ENCODE assay signal across 38 cellular contexts in the genomic region with DNA sequence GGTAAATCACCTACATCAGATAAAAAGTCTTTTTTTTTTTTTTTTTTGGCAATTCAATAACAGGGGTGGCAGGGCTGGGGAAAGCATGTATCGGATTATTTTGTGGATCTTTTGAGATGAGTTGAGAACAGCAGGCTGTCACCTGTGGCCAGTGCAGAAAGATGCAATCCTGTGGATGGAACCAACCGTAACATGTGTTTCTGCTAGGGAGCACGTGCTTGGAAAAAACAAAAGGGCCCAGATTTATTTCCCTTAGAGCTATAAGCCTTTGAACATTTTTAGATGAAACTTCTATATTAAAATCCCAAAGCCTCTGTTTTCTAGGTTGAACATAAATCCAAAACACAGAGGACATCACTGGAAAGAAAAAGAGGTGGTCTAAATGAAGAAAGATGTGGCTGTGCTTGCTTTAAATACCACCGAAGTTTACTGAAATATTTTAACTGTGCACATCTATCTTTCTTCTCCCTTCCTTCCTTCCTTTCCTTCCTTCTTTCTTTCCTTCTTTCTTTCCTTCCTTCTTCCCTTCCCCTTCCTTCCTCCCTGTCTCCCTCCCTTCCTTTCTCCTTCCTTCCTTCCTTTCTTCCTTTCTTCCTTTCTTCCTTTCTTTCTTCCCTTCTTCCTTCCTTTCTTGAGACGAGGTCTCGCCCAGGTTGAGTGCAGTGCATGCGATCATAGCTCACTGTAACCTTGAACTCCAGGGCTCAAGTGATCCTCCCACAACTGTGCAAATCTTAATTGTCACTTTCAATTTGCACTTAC.
"Had no signal": no experiment of that assay in that cellular context is flagged by ENCODE, and none has a peak within 500 bp of the region (broad histone marks: within the 10 kb centered on the region; RNA-seq: fewer than 3 reads in every experiment).

No MANE protein-coding gene starts in this region.

- H3K4me1 ChIP-seq: adrenal gland, foreskin keratinocyte, gastrocnemius medialis had no signal

- H3K4me3 ChIP-seq: adrenal gland, coronary artery, dorsolateral prefrontal cortex, esophagus muscularis mucosa, gastrocnemius medialis, heart left ventricle had no signal

- H3K27ac Mint-ChIP-seq: activated B cell treated with CpG ODN at 0.5 μM for 24 hours; activated CD8-positive, alpha-beta T cell treated with anti-CD3 and anti-CD28 coated beads for 36 hours; activated naive CD4-positive, alpha-beta T cell treated with anti-CD3 and anti-CD28 coated beads for 36 hours; activated naive CD4-positive, alpha-beta T cell treated with anti-CD3 and anti-CD28 coated beads, Interleukin-2, amount 50 U/mL, for 24 hours; activated naive CD8-positive, alpha-beta T cell treated with anti-CD3 and anti-CD28 coated beads for 36 hours; activated naive CD8-positive, alpha-beta T cell treated with anti-CD3 and anti-CD28 coated beads, Interleukin-2, amount 50 U/mL, for 24 hours; activated T-helper 1 cell treated with anti-CD3 and anti-CD28 coated beads, Interleukin-12 subunit alpha, Interleukin-12 subunit beta, Interleukin-2, Interleukin-4 antibody, amounts not matched to agents 30 ng/mL and 10 ng/mL and 1 ng/mL, durations not matched to agents 14 hours and 24 hours and 36 hours; activated T-helper 2 cell treated with anti-CD3 and anti-CD28 coated beads, Interferon-gamma antibody, Interleukin-2, Interleukin-4, amounts not matched to agents 10 μg/mL and 5 μg/mL and 100 μg/mL, durations not matched to agents 14 hours and 24 hours and 36 hours; dendritic cell treated with granulocyte-macrophage colony-stimulating factor and Interleukin-4, amounts not matched to agents 40 ng/mL and 50 ng/mL, for 4 days; effector memory CD8-positive, alpha-beta T cell; T-helper 17 cell; T-helper 2 cell treated with Interferon-gamma antibody and Interleukin-4, amounts not matched to agents 5 μg/mL and 100 μg/mL, for 36 hours had no signal

- H3K36me3 ChIP-seq: adrenal gland, brain microvascular endothelial cell, esophagus muscularis mucosa, gastrocnemius medialis, heart left ventricle, WERI-Rb-1 had no signal

- H3K9me3 ChIP-seq: adrenal gland, esophagus muscularis mucosa, gastrocnemius medialis, heart left ventricle had no signal

- H3K27ac ChIP-seq: adrenal gland, brain microvascular endothelial cell, coronary artery, dorsolateral prefrontal cortex, esophagus muscularis mucosa, foreskin keratinocyte, gastrocnemius medialis, heart left ventricle, WERI-Rb-1 had no signal

- ATAC-seq: activated CD4-positive, CD25-positive, alpha-beta regulatory T cell treated with anti-CD3 and anti-CD28 coated beads, Interleukin-2, amount 50 U/mL, for 24 hours; activated CD8-positive, alpha-beta T cell treated with anti-CD3 and anti-CD28 coated beads for 36 hours; activated naive CD8-positive, alpha-beta T cell treated with anti-CD3 and anti-CD28 coated beads, Interleukin-2, amount 50 U/mL, for 24 hours; effector memory CD8-positive, alpha-beta T cell; foreskin keratinocyte; gastrocnemius medialis; heart left ventricle; T-helper 17 cell had no signal

- H3K4me1 Mint-ChIP-seq: activated B cell treated with CpG ODN at 0.5 μM for 24 hours; activated naive CD4-positive, alpha-beta T cell treated with anti-CD3 and anti-CD28 coated beads, Interleukin-2, amount 50 U/mL, for 24 hours; activated naive CD8-positive, alpha-beta T cell treated with anti-CD3 and anti-CD28 coated beads for 36 hours; activated naive CD8-positive, alpha-beta T cell treated with anti-CD3 and anti-CD28 coated beads, Interleukin-2, amount 50 U/mL, for 24 hours; central memory CD8-positive, alpha-beta T cell had no signal

- H3K27me3 ChIP-seq: adrenal gland, brain microvascular endothelial cell, esophagus muscularis mucosa, foreskin keratinocyte, gastrocnemius medialis, heart left ventricle had no signal

- H3K27me3 Mint-ChIP-seq: activated B cell treated with CpG ODN at 0.5 μM for 24 hours; dendritic cell treated with granulocyte-macrophage colony-stimulating factor and Interleukin-4, amounts not matched to agents 40 ng/mL and 50 ng/mL, for 4 days had no signal

- H3K9me3 Mint-ChIP-seq: activated B cell treated with CpG ODN at 0.5 μM for 24 hours; activated CD8-positive, alpha-beta T cell treated with anti-CD3 and anti-CD28 coated beads for 36 hours; activated naive CD4-positive, alpha-beta T cell treated with anti-CD3 and anti-CD28 coated beads for 36 hours; activated naive CD4-positive, alpha-beta T cell treated with anti-CD3 and anti-CD28 coated beads, Interleukin-2, amount 50 U/mL, for 24 hours; activated naive CD8-positive, alpha-beta T cell treated with anti-CD3 and anti-CD28 coated beads for 36 hours; activated naive CD8-positive, alpha-beta T cell treated with anti-CD3 and anti-CD28 coated beads, Interleukin-2, amount 50 U/mL, for 24 hours; activated T-helper 1 cell treated with anti-CD3 and anti-CD28 coated beads, Interleukin-12 subunit alpha, Interleukin-12 subunit beta, Interleukin-2, Interleukin-4 antibody, amounts not matched to agents 30 ng/mL and 10 ng/mL and 1 ng/mL, durations not matched to agents 14 hours and 24 hours and 36 hours; activated T-helper 2 cell treated with anti-CD3 and anti-CD28 coated beads, Interferon-gamma antibody, Interleukin-2, Interleukin-4, amounts not matched to agents 10 μg/mL and 5 μg/mL and 100 μg/mL, durations not matched to agents 14 hours and 24 hours and 36 hours; central memory CD8-positive, alpha-beta T cell; dendritic cell treated with granulocyte-macrophage colony-stimulating factor and Interleukin-4, amounts not matched to agents 40 ng/mL and 50 ng/mL, for 4 days; effector memory CD8-positive, alpha-beta T cell; T-helper 2 cell treated with Interferon-gamma antibody and Interleukin-4, amounts not matched to agents 5 μg/mL and 100 μg/mL, for 36 hours had no signal

- DNase-seq: activated B cell treated with CpG ODN at 0.5 μM for 24 hours; activated CD4-positive, alpha-beta T cell treated with anti-CD3 and anti-CD28 coated beads for 48 hours; activated CD4-positive, alpha-beta T cell treated with anti-CD3 and anti-CD28 coated beads, Interleukin-2, amount 50 U/mL, for 1 hour; activated CD4-positive, alpha-beta T cell treated with anti-CD3 and anti-CD28 coated beads, Interleukin-2, amount 50 U/mL, for 48 hours; activated CD8-positive, alpha-beta memory T cell treated with anti-CD3 and anti-CD28 coated beads for 24 hours; activated CD8-positive, alpha-beta T cell treated with anti-CD3 and anti-CD28 coated beads for 36 hours; activated effector memory CD4-positive, alpha-beta T cell treated with anti-CD3 and anti-CD28 coated beads, Interleukin-2, amount 50 U/mL, for 16 hours; activated naive CD4-positive, alpha-beta T cell treated with anti-CD3 and anti-CD28 coated beads for 36 hours; activated naive CD8-positive, alpha-beta T cell treated with anti-CD3 and anti-CD28 coated beads for 36 hours; activated naive CD8-positive, alpha-beta T cell treated with anti-CD3 and anti-CD28 coated beads, Interleukin-2, amount 50 U/mL, for 24 hours; activated T-cell treated with anti-CD3 and anti-CD28 coated beads, Interleukin-2, amount 50 U/mL, for 1 hour; activated T-cell treated with anti-CD3 and anti-CD28 coated beads, Interleukin-2, amount 50 U/mL, for 48 hours; amygdala; brain microvascular endothelial cell; dorsolateral prefrontal cortex; effector CD4-positive, alpha-beta T cell; effector memory CD8-positive, alpha-beta T cell; erythroblast; foreskin keratinocyte; gastrocnemius medialis; glutamatergic neuron; heart left ventricle; T-helper 1 cell; T-helper 17 cell; T1000; WERI-Rb-1 had no signal

- FAIRE-seq: astrocyte, bronchial epithelial cell had no signal

- H3K36me3 Mint-ChIP-seq: activated naive CD4-positive, alpha-beta T cell treated with anti-CD3 and anti-CD28 coated beads, Interleukin-2, amount 50 U/mL, for 24 hours; activated naive CD8-positive, alpha-beta T cell treated with anti-CD3 and anti-CD28 coated beads for 36 hours had no signal

- H3K4me3 Mint-ChIP-seq: activated B cell treated with CpG ODN at 0.5 μM for 24 hours; activated CD8-positive, alpha-beta T cell treated with anti-CD3 and anti-CD28 coated beads for 36 hours; activated naive CD4-positive, alpha-beta T cell treated with anti-CD3 and anti-CD28 coated beads for 36 hours; activated naive CD4-positive, alpha-beta T cell treated with anti-CD3 and anti-CD28 coated beads, Interleukin-2, amount 50 U/mL, for 24 hours; activated naive CD8-positive, alpha-beta T cell treated with anti-CD3 and anti-CD28 coated beads for 36 hours; activated naive CD8-positive, alpha-beta T cell treated with anti-CD3 and anti-CD28 coated beads, Interleukin-2, amount 50 U/mL, for 24 hours; activated T-helper 1 cell treated with anti-CD3 and anti-CD28 coated beads, Interleukin-12 subunit alpha, Interleukin-12 subunit beta, Interleukin-2, Interleukin-4 antibody, amounts not matched to agents 30 ng/mL and 10 ng/mL and 1 ng/mL, durations not matched to agents 14 hours and 24 hours and 36 hours; central memory CD8-positive, alpha-beta T cell; dendritic cell treated with granulocyte-macrophage colony-stimulating factor and Interleukin-4, amounts not matched to agents 40 ng/mL and 50 ng/mL, for 4 days; effector memory CD8-positive, alpha-beta T cell; T-helper 17 cell; T-helper 2 cell treated with Interferon-gamma antibody and Interleukin-4, amounts not matched to agents 5 μg/mL and 100 μg/mL, for 36 hours had no signal
